Comparison of ENCODE assay signal across 25 cellular contexts in genomic region chr20:17587148-17587547, GRCh38. TPM values are rescaled to one million over a fixed set of nuclear protein-coding genes. Genes with fewer than 3 reads are reported as not detected.
A peak's percentile ranks its signal among the peaks of the same experiment; 100 is the strongest.
DNase-seq lines count a peak whose midpoint lies in the region; ATAC-seq, FAIRE-seq and TF ChIP-seq lines count a peak whose summit lies in the region.
"Had no signal": no experiment of that assay in that cellular context is flagged by ENCODE, and none has a peak within 500 bp of the region (broad histone marks: within the 10 kb centered on the region; RNA-seq: fewer than 3 reads in every experiment).

No MANE protein-coding gene starts in this region.

- CTCF ChIA-PET in HepG2 (lab: Yijun Ruan, JAX; ENCODE audit: low intra/inter-chr PET ratio, low total read pairs), result no interaction called here

- no peak for TF ChIP-seq EP300 in HepG2 (IDR thresholded peaks at IDR 0.05; ENCODE audit: low read depth in 2 of 2, low read length in 2 of 2)
- no peak for TF ChIP-seq EP300 in HepG2 (CRISPR knock-in tag; IDR thresholded peaks at IDR 0.05; ENCODE audit: borderline replicate concordance)
- no peak for TF ChIP-seq EP300 in esophagus muscularis mucosa (IDR thresholded peaks at IDR 0.05)

- TF ChIP-seq POLR2A in HepG2 (IDR thresholded peaks at IDR 0.05; ENCODE audit: insufficient read depth in 1 of 2, low read depth in 2 of 2, low read length in 2 of 2), result no peak
- no peak for TF ChIP-seq POLR2A in right lobe of liver (IDR thresholded peaks at IDR 0.05)
- TF ChIP-seq POLR2A in esophagus muscularis mucosa (IDR thresholded peaks at IDR 0.05; ENCODE audit: low read depth), result no peak

- WGBS in HepG2 (ENCODE audit: low lambda C conversion rate), result 93% methylated on average over 1 of the region's 1 CpG
- 100% methylated on average over 1 of the region's 1 CpG for WGBS in right lobe of liver (ENCODE audit: insufficient coverage, low coverage, low lambda C conversion rate, missing lambda C conversion rate)
- 44% methylated on average over 1 of the region's 1 CpG for WGBS in esophagus muscularis mucosa

- no peak overlapping the region for H3K4me2 ChIP-seq in HepG2 (ENCODE audit: low read depth, low read length)
- H3K4me2 ChIP-seq: A549 had no signal

- H3K27me3 ChIP-seq in HepG2 (ENCODE audit: control insufficient read depth in 1 of 2, insufficient read depth in 2 of 2, low read length in 2 of 2) (no peaks in the 10 kb centered on the region), right lobe of liver (no peaks in the 10 kb centered on the region), esophagus muscularis mucosa (no peaks in the 10 kb centered on the region), thoracic aorta (replicated peaks; ENCODE audit: insufficient read depth) (no peaks in the 10 kb centered on the region)
- H3K27me3 ChIP-seq: SJSA1 had no signal

- in situ Hi-C loops in HepG2 (cut with HindIII; ENCODE audit: extremely low pct_ligation_motif_present, low pct_unique_long_range_greater_than_20kb), result no loop called here

- intact Hi-C loops in HepG2 (cut with micrococcal nuclease; ENCODE audit: unreplicated experiment) (no loop called here), right lobe of liver (cut with DNase I) (no loop called here), esophagus muscularis mucosa (cut with DNase I) (no loop called here)

- H3K9ac ChIP-seq in HepG2 (ENCODE audit: insufficient read depth, low read depth, low read length), result no peak overlapping the region

- POLR2A ChIA-PET in HepG2 (lab: Yijun Ruan, JAX), result no interaction called here

- no TSS peak for BruUV-seq in HepG2 (replicated peaks; lab: Mats Ljungman, UMichigan)

- ATAC-seq in HepG2 (no peak), right lobe of liver (no peak), thoracic aorta (ENCODE audit: insufficient number of reproducible peaks, low FRiP score, low read depth) (no peak), HG02759 (IDR thresholded peaks at IDR 0.05; ENCODE audit: unreplicated experiment) (no peak), GM21528 (IDR thresholded peaks at IDR 0.05; ENCODE audit: low FRiP score, unreplicated experiment) (no peak), HG02852 (IDR thresholded peaks at IDR 0.05; ENCODE audit: unreplicated experiment) (no peak)
- ATAC-seq: A549 had no signal

- TF ChIP-seq CTCF in HepG2 (CRISPR knock-in tag; IDR thresholded peaks at IDR 0.05), result no peak
- no peak for TF ChIP-seq CTCF in right lobe of liver (IDR thresholded peaks at IDR 0.05)
- no peak for TF ChIP-seq CTCF in esophagus muscularis mucosa (IDR thresholded peaks at IDR 0.05)
- no peak for TF ChIP-seq CTCF in thoracic aorta (IDR thresholded peaks at IDR 0.05)

- no peak overlapping the region for H2AFZ ChIP-seq in HepG2 (ENCODE audit: low read length)

- H3K4me1 ChIP-seq in HepG2 (ENCODE audit: insufficient read depth, low read length) (no peaks in the 10 kb centered on the region), right lobe of liver (peaks cover 0 to 5% (median 0%) of the 10 kb centered on the region in 4 donors), esophagus muscularis mucosa (peaks cover 58 to 100% (median 88%) of the 10 kb centered on the region in 4 donors), thoracic aorta (ENCODE audit: control insufficient read depth in 1 of 2, low read depth in 2 of 2) (peaks cover 74 to 83% of the 10 kb centered on the region in 2 donors)
- H3K4me1 ChIP-seq: SJSA1 had no signal

- H3K27ac ChIP-seq in HepG2 (ENCODE audit: extremely low read length, insufficient read depth, low read length) (no peak overlapping the region), right lobe of liver (no peak overlapping the region), esophagus muscularis mucosa (replicated peaks in 1 of 4) (peak overlapping the region; percentile 78 to 100 (median 82)), thoracic aorta (peak overlapping the region; percentile 80 to 87)
- H3K27ac ChIP-seq: A549, SJSA1 had no signal

- DNase-seq in HepG2 (ENCODE audit: low spot score) (no peak), right lobe of liver (no peak), esophagus muscularis mucosa (ENCODE audit: extremely low spot score) (no peak), thoracic aorta (ENCODE audit: low spot score) (no peak)
- DNase-seq: AML-193; C1 segment of cervical spinal cord; CD4-positive, alpha-beta memory T cell; COR-L47; DMS53; NCI-H1092 treated with DMSO at 0.1 percent for 48 hours; NCI-H1436; NCI-H187; NCI-H2081 treated with DMSO at 0.1 percent for 48 hours; NCI-H2171; NCI-H226; NCI-H510A; NCI-H69; Right ventricle myocardium superior; RPMI8226 had no signal

- no peak for TF ChIP-seq RAD21 in HepG2 (CRISPR knock-in tag; IDR thresholded peaks at IDR 0.05)

- H3K4me3 ChIP-seq in HepG2 (replicated peaks in 1 of 3; ENCODE audit: insufficient read depth in 1 of 3, low read depth in 2 of 3, low read length in 3 of 3), result no peak overlapping the region
- H3K4me3 ChIP-seq in right lobe of liver, result no peak overlapping the region
- peak overlapping the region in 3 of 4 donors; percentile 1 to 35 (median 33) for H3K4me3 ChIP-seq in esophagus muscularis mucosa
- H3K4me3 ChIP-seq in thoracic aorta, result peak overlapping the region; percentile 67
- H3K4me3 ChIP-seq: A549, SJSA1 had no signal

- FAIRE-seq in HepG2 (lab: Jason Lieb, UNC), result no peak
- FAIRE-seq: GM18507 had no signal

- H3K36me3 ChIP-seq in HepG2 (replicated peaks in 1 of 2; ENCODE audit: control insufficient read depth in 1 of 2, insufficient read depth in 2 of 2, low read length in 2 of 2) (peaks cover 0 to 1% of the 10 kb centered on the region in 2 experiments; a peak in 1 of 5 replicates), right lobe of liver (no peaks in the 10 kb centered on the region), esophagus muscularis mucosa (peaks cover 0 to 5% (median 0%) of the 10 kb centered on the region in 4 donors), thoracic aorta (peaks cover 3% of the 10 kb centered on the region)

- peaks cover 52% of the 10 kb centered on the region for H3K79me2 ChIP-seq in HepG2 (ENCODE audit: insufficient read depth, low read length)

- H4K20me1 ChIP-seq in HepG2 (ENCODE audit: insufficient read depth, low read length), result no peaks in the 10 kb centered on the region

- H3K9me3 ChIP-seq in HepG2 (ENCODE audit: low read length), result no peaks in the 10 kb centered on the region
- no peaks in the 10 kb centered on the region for H3K9me3 ChIP-seq in right lobe of liver
- H3K9me3 ChIP-seq in esophagus muscularis mucosa, result no peaks in the 10 kb centered on the region
- H3K9me3 ChIP-seq in thoracic aorta, result no peaks in the 10 kb centered on the region
- H3K9me3 ChIP-seq: A549, SJSA1 had no signal

RNA-seq across cellular contexts. Expression of gene DSTN, which starts 17.3 kb away (rescaled TPM):
- total RNA-seq in HepG2 (2016; rRNA removed; fragmentation: Illumina TruSeq; extraction: Trizol) (106 and 164 TPM in 2 replicates), right lobe of liver (10 to 100 TPM; 65.8 to 94.4 (median 86.9) TPM), esophagus muscularis mucosa (1,000 to 10,000 TPM; 2,370 to 3,630 (median 3,339) TPM), thoracic aorta (1,000 to 10,000 TPM; 1,342 to 1,977 TPM)
- 28.2 and 36.3 TPM in 2 replicates for total RNA-seq in HepG2 (2016; cell fraction: cytosol; rRNA removed; fragmentation: Illumina TruSeq; extraction: Trizol; ENCODE audit: low read depth)
- total RNA-seq in HepG2 (2016; cell fraction: insoluble cytoplasmic fraction; rRNA removed; fragmentation: Illumina TruSeq; extraction: Trizol), result 120 and 172 TPM in 2 replicates
- 94.4 and 96.0 TPM in 2 replicates for total RNA-seq in HepG2 (2016; cell fraction: membrane; rRNA removed; fragmentation: Illumina TruSeq; extraction: Trizol)
- total RNA-seq in HepG2 (2016; cell fraction: nucleus; rRNA removed; fragmentation: Illumina TruSeq; extraction: Trizol), result 46.1 and 50.0 TPM in 2 replicates
- polyA plus RNA-seq in HepG2 (2011; rRNA removed), result 21.8 and 27.6 TPM in 2 replicates
- 11.0 and 20.0 TPM in 2 replicates for polyA plus RNA-seq in HepG2 (2011; cell fraction: cytosol; rRNA removed)
- polyA plus RNA-seq in HepG2 (2011; cell fraction: nucleus; rRNA removed), result 8.1 and 11.6 TPM in 2 replicates
- polyA plus RNA-seq in HepG2 (2012), result 74.6 and 95.1 TPM in 2 replicates
- 77.0 and 95.4 TPM in 2 replicates for polyA plus RNA-seq in HepG2 (2016; cell fraction: cytosol; fragmentation: Illumina TruSeq; extraction: Trizol; ENCODE audit: low read depth)
- polyA plus RNA-seq in HepG2 (2016; cell fraction: insoluble cytoplasmic fraction; fragmentation: Illumina TruSeq; extraction: Trizol; ENCODE audit: low read depth), result 263 and 281 TPM in 2 replicates
- polyA plus RNA-seq in HepG2 (2016; cell fraction: membrane; fragmentation: Illumina TruSeq; extraction: Trizol; ENCODE audit: low read depth), result 120 and 139 TPM in 2 replicates
- polyA plus RNA-seq in HepG2 (2016; cell fraction: nucleus; fragmentation: Illumina TruSeq; extraction: Trizol; ENCODE audit: insufficient read depth, low read depth), result 108 and 109 TPM in 2 replicates
- 1.3 and 4.9 TPM in 2 replicates for polyA minus RNA-seq in HepG2 (2011; rRNA and poly(A)+ RNA removed; ENCODE audit: low replicate concordance)
- polyA minus RNA-seq in HepG2 (2011; cell fraction: cytosol; rRNA and poly(A)+ RNA removed), result 15.3 and 15.9 TPM in 2 replicates
- 5.8 and 7.6 TPM in 2 replicates for polyA minus RNA-seq in HepG2 (2011; cell fraction: nucleus; rRNA and poly(A)+ RNA removed)

RNA-seq across cellular contexts. Expression of gene BFSP1, which starts 56.0 kb away (rescaled TPM):
- total RNA-seq in HepG2 (2016; rRNA removed; fragmentation: Illumina TruSeq; extraction: Trizol) (0.22 and 0.36 TPM in 2 replicates), right lobe of liver (under 1 TPM; 0.16 to 0.68 (median 0.25) TPM), esophagus muscularis mucosa (1 to 10 TPM; 2.7 to 7.3 (median 6.4) TPM), thoracic aorta (1 to 10 TPM; 2.4 to 3.0 TPM)
- 0.30 TPM in 1 of 2 replicates, not detected in the other for total RNA-seq in HepG2 (2016; cell fraction: cytosol; rRNA removed; fragmentation: Illumina TruSeq; extraction: Trizol; ENCODE audit: low read depth)
- total RNA-seq in HepG2 (2016; cell fraction: insoluble cytoplasmic fraction; rRNA removed; fragmentation: Illumina TruSeq; extraction: Trizol), result 0.30 and 0.79 TPM in 2 replicates
- 0.28 and 0.34 TPM in 2 replicates for total RNA-seq in HepG2 (2016; cell fraction: membrane; rRNA removed; fragmentation: Illumina TruSeq; extraction: Trizol)
- 0.19 and 0.44 TPM in 2 replicates for total RNA-seq in HepG2 (2016; cell fraction: nucleus; rRNA removed; fragmentation: Illumina TruSeq; extraction: Trizol)
- 0.24 and 0.26 TPM in 2 replicates for polyA plus RNA-seq in HepG2 (2011; rRNA removed)
- 0.28 and 0.32 TPM in 2 replicates for polyA plus RNA-seq in HepG2 (2011; cell fraction: cytosol; rRNA removed)
- polyA plus RNA-seq in HepG2 (2011; cell fraction: nucleus; rRNA removed), result 0.11 and 0.23 TPM in 2 replicates
- 0.15 and 0.31 TPM in 2 replicates for polyA plus RNA-seq in HepG2 (2012)
- polyA plus RNA-seq in HepG2 (2016; cell fraction: cytosol; fragmentation: Illumina TruSeq; extraction: Trizol; ENCODE audit: low read depth), result 0.11 and 0.23 TPM in 2 replicates
- polyA plus RNA-seq in HepG2 (2016; cell fraction: insoluble cytoplasmic fraction; fragmentation: Illumina TruSeq; extraction: Trizol; ENCODE audit: low read depth), result 0.26 and 0.56 TPM in 2 replicates
- polyA plus RNA-seq in HepG2 (2016; cell fraction: membrane; fragmentation: Illumina TruSeq; extraction: Trizol; ENCODE audit: low read depth), result 0.26 and 0.31 TPM in 2 replicates
- polyA plus RNA-seq in HepG2 (2016; cell fraction: nucleus; fragmentation: Illumina TruSeq; extraction: Trizol; ENCODE audit: insufficient read depth, low read depth), result 0.21 and 0.27 TPM in 2 replicates
- 0.42 and 1.2 TPM in 2 replicates for polyA minus RNA-seq in HepG2 (2011; rRNA and poly(A)+ RNA removed; ENCODE audit: low replicate concordance)
- not detected in 2 replicates for polyA minus RNA-seq in HepG2 (2011; cell fraction: cytosol; rRNA and poly(A)+ RNA removed)
- polyA minus RNA-seq in HepG2 (2011; cell fraction: nucleus; rRNA and poly(A)+ RNA removed), result 0.25 TPM in 1 of 2 replicates, not detected in the other

Comparison
In these comparisons a context has a peak if more than half of its experiments do, and no peak if none do; other contexts are left out.
1. H3K27ac ChIP-seq: peak in esophagus muscularis mucosa (4 of 4) and thoracic aorta (2 of 2); none in HepG2 (single experiment) and right lobe of liver (0 of 3).
2. H3K4me3 ChIP-seq: peak in esophagus muscularis mucosa (3 of 4) and thoracic aorta (single experiment); none in HepG2 (0 of 3) and right lobe of liver (0 of 3).
3. RNA of gene DSTN, which starts 17.3 kb away (total RNA-seq): 2,370 to 3,630 TPM in esophagus muscularis mucosa and 1,342 to 1,977 TPM in thoracic aorta; 28.2 to 172 TPM in HepG2 and 65.8 to 94.4 TPM in right lobe of liver; every median in the first group is over 4 times any median in the second.